In the genomic region with DNA sequence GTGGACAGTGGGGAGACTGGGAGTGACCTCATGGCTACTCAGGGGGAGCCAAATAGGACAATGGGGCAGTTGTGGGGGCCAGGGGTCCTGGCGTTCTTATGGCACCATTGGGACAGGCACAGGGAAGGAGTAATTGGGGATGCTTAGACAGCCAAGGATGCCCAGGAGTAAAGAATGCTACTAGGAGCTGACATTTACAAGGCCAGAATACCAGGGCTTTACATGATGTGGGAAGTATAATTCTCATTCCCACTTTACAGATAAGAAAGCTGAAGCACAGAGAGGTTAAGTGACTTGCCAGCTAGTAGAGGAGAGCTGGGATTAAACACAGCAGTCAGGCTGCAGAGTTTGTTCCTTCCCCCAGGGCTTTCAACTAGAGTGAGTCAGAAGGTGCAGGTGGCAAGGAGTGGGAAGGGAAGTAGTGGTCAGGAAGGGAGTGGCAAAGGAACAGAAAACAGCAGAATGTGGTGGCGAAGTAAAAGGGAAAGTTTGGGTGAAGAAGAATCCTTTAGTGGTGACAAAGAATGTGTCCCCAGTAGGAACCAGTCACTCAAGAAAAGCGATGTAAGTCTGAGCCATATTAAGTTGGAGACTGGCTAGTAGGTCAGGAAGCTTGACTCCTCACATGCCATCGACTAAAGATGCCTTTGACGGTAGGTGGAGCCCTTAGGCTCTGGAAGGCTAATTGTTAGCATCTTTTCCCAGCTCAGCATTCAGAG, we compare ENCODE assay signal across 8 cellular contexts. TPM values are rescaled to one million over a fixed set of nuclear protein-coding genes. Genes with fewer than 3 reads are reported as not detected.
DNase-seq lines count a peak whose midpoint lies in the region; ATAC-seq and TF ChIP-seq lines count a peak whose summit lies in the region.

No MANE protein-coding gene starts in this region.

- peaks cover 3% of the 10 kb centered on the region for H3K9me3 Mint-ChIP-seq in GM23338
- no peaks in the 10 kb centered on the region for H3K9me3 Mint-ChIP-seq in stimulated activated naive CD8-positive, alpha-beta T cell treated with anti-CD3 and anti-CD28 coated beads, Interleukin-15, amount 100 ng/mL, for 72 hours

- H2AFZ ChIP-seq in GM23338: no peak overlapping the region

- H3K27me3 Mint-ChIP-seq in GM23338 (ENCODE audit: insufficient read depth, low read depth, poor library complexity): peaks cover 4% of the 10 kb centered on the region
- peaks cover 39% of the 10 kb centered on the region for H3K27me3 Mint-ChIP-seq in stimulated activated naive CD8-positive, alpha-beta T cell treated with anti-CD3 and anti-CD28 coated beads, Interleukin-15, amount 100 ng/mL, for 72 hours

- H3K36me3 ChIP-seq in BJ (ENCODE audit: control insufficient read depth, insufficient read depth, low read length): no peaks in the 10 kb centered on the region
- H3K36me3 ChIP-seq in GM23338 (ENCODE audit: insufficient read depth): 0 out of 2 replicates have a peak, but pooled peaks cover 3% of the 10 kb centered on the region
- H3K36me3 ChIP-seq in ascending aorta: no peaks in the 10 kb centered on the region

- no peaks in the 10 kb centered on the region for H3K27me3 ChIP-seq in BJ (ENCODE audit: control insufficient read depth, insufficient read depth, low read length)
- H3K27me3 ChIP-seq in GM23338 (ENCODE audit: insufficient read depth): no peaks in the 10 kb centered on the region
- H3K27me3 ChIP-seq in foreskin keratinocyte: no peaks in the 10 kb centered on the region
- no peaks in the 10 kb centered on the region for H3K27me3 ChIP-seq in ascending aorta

- H3K4me1 Mint-ChIP-seq in GM23338: peaks cover 24% of the 10 kb centered on the region
- H3K4me1 Mint-ChIP-seq in stimulated activated naive CD8-positive, alpha-beta T cell treated with anti-CD3 and anti-CD28 coated beads, Interleukin-15, amount 100 ng/mL, for 72 hours: peaks cover 12% of the 10 kb centered on the region

- no peaks in the 10 kb centered on the region for H3K79me2 ChIP-seq in GM23338 (replicated peaks; ENCODE audit: insufficient read depth)

- H3K36me3 Mint-ChIP-seq in GM23338 (ENCODE audit: low read depth): peaks cover 10% of the 10 kb centered on the region

- no peaks in the 10 kb centered on the region for H3F3A ChIP-seq in GM23338 (replicated peaks; ENCODE audit: low read depth)

- no peaks in the 10 kb centered on the region for H3K9me3 ChIP-seq in ascending aorta

- H3K4me3 ChIP-seq in BJ (ENCODE audit: low read depth, low read length) (no peak overlapping the region), GM23338 (no peak overlapping the region), ascending aorta (no peak overlapping the region)

- peak; percentile 89 for ATAC-seq in GM23338
- ATAC-seq in foreskin keratinocyte: peak; percentile 94
- peak; percentile 63 for ATAC-seq in stimulated activated naive CD8-positive, alpha-beta T cell treated with anti-CD3 and anti-CD28 coated beads, Interleukin-15, amount 100 ng/mL, for 72 hours

- CTCF ChIA-PET in BJ (lab: Yijun Ruan, JAX): interaction anchor here (1.2 to 7.0 kb wide), 3 partner anchors 10 to 192 kb away, joined by 3 to 64 read pairs (median 4); no protein-coding TSS in a partner anchor

- no peak overlapping the region for H3K4me3 Mint-ChIP-seq in GM23338
- no peak overlapping the region for H3K4me3 Mint-ChIP-seq in stimulated activated naive CD8-positive, alpha-beta T cell treated with anti-CD3 and anti-CD28 coated beads, Interleukin-15, amount 100 ng/mL, for 72 hours

- 0 out of 2 replicates have a peak, but pooled peaks have one; percentile 6 for TF ChIP-seq CTCF in BJ (IDR thresholded peaks at IDR 0.05; ENCODE audit: insufficient read depth, low read depth, low read length)
- TF ChIP-seq CTCF in GM23338 (conservative IDR thresholded peaks at IDR 0.05; ENCODE audit: low read depth in 2 of 2): peak; percentile 59 to 88
- peak; percentile 65 for TF ChIP-seq CTCF in foreskin keratinocyte (conservative IDR thresholded peaks at IDR 0.05)
- TF ChIP-seq CTCF in ascending aorta (IDR thresholded peaks at IDR 0.05): no peak

- H3K27ac ChIP-seq in GM23338 (ENCODE audit: low read depth): no peak overlapping the region
- no peak overlapping the region for H3K27ac ChIP-seq in foreskin keratinocyte
- no peak overlapping the region for H3K27ac ChIP-seq in ascending aorta

- DNase-seq in BJ (ENCODE audit: low read depth): no peak
- peak; percentile 75 for DNase-seq in GM23338 (ENCODE audit: low spot score)
- DNase-seq in RPMI7951 (ENCODE audit: low read depth): peak; percentile 96
- peak; percentile 87 to 94 for DNase-seq in foreskin keratinocyte
- DNase-seq in stimulated activated naive CD8-positive, alpha-beta T cell treated with anti-CD3 and anti-CD28 coated beads, Interleukin-15, amount 100 ng/mL, for 72 hours: no peak
- no peak for DNase-seq in NCI-H524 treated with DMSO at 0.1 percent for 48 hours (lab: John Stamatoyannopoulos, UW)
- no peak for DNase-seq in ascending aorta (ENCODE audit: low spot score in 2 of 2)
- DNase-seq in activated CD8-positive, alpha-beta memory T cell treated with anti-CD3 and anti-CD28 coated beads, Interleukin-2, amount 50 U/mL, for 4 hours: no peak

- POLR2A ChIA-PET in BJ (lab: Charles Lee): interaction anchor here (0.5 kb wide), 1 partner anchor 1369 kb away, joined by 3 read pairs; no protein-coding TSS in a partner anchor

- no peaks in the 10 kb centered on the region for H4K20me1 ChIP-seq in GM23338 (replicated peaks; ENCODE audit: insufficient read depth)

- no peak overlapping the region for H3K27ac Mint-ChIP-seq in GM23338
- no peak overlapping the region for H3K27ac Mint-ChIP-seq in stimulated activated naive CD8-positive, alpha-beta T cell treated with anti-CD3 and anti-CD28 coated beads, Interleukin-15, amount 100 ng/mL, for 72 hours

- no peaks in the 10 kb centered on the region for H3K9me2 ChIP-seq in GM23338 (ENCODE audit: insufficient read depth)

- H3K4me2 ChIP-seq in GM23338: no peak overlapping the region

- intact Hi-C loops in ascending aorta (cut with DNase I): no loop called here

- H3K4me1 ChIP-seq in GM23338 (ENCODE audit: insufficient read depth): peaks cover 9% of the 10 kb centered on the region; the same call in 1 of the 2 replicates
- H3K4me1 ChIP-seq in foreskin keratinocyte: peaks cover 37% of the 10 kb centered on the region
- H3K4me1 ChIP-seq in ascending aorta: no peaks in the 10 kb centered on the region

TF ChIP-seq in GM23338, 12 proteins besides CTCF, POLR2A, EP300 and RAD21:
- TF ChIP-seq, protein P1, sequence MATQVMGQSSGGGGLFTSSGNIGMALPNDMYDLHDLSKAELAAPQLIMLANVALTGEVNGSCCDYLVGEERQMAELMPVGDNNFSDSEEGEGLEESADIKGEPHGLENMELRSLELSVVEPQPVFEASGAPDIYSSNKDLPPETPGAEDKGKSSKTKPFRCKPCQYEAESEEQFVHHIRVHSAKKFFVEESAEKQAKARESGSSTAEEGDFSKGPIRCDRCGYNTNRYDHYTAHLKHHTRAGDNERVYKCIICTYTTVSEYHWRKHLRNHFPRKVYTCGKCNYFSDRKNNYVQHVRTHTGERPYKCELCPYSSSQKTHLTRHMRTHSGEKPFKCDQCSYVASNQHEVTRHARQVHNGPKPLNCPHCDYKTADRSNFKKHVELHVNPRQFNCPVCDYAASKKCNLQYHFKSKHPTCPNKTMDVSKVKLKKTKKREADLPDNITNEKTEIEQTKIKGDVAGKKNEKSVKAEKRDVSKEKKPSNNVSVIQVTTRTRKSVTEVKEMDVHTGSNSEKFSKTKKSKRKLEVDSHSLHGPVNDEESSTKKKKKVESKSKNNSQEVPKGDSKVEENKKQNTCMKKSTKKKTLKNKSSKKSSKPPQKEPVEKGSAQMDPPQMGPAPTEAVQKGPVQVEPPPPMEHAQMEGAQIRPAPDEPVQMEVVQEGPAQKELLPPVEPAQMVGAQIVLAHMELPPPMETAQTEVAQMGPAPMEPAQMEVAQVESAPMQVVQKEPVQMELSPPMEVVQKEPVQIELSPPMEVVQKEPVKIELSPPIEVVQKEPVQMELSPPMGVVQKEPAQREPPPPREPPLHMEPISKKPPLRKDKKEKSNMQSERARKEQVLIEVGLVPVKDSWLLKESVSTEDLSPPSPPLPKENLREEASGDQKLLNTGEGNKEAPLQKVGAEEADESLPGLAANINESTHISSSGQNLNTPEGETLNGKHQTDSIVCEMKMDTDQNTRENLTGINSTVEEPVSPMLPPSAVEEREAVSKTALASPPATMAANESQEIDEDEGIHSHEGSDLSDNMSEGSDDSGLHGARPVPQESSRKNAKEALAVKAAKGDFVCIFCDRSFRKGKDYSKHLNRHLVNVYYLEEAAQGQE (IDR thresholded peaks at IDR 0.05; ENCODE audit: unreplicated experiment): no peak

RNA-seq across cellular contexts. Expression of a gene that starts 32.8 kb away (rescaled TPM):
- not detected in 2 replicates for polyA plus RNA-seq in BJ (2011; rRNA removed)
- polyA minus RNA-seq in BJ (2011; rRNA and poly(A)+ RNA removed): not detected in 2 replicates
- total RNA-seq in GM23338 (2014; rRNA removed; shearing (Covaris generic)): 33.3 and 37.8 TPM in 2 replicates
- polyA plus RNA-seq in GM23338 (2016; fragmentation: Nextera tagmentation; extraction: Ambion mirVana): 31.9 and 36.5 TPM in 2 replicates
- 3.8 and 5.8 TPM in 2 replicates for total RNA-seq in RPMI7951 (2014; rRNA removed; shearing (Covaris generic))
- 1.5 and 3.2 TPM in 2 replicates for total RNA-seq in foreskin keratinocyte
- polyA plus RNA-seq in foreskin keratinocyte: 0.97 and 3.2 TPM in 2 replicates
- total RNA-seq in ascending aorta: 15.2 TPM

Comparison
In these comparisons a context has a peak if more than half of its experiments do, and no peak if none do; other contexts are left out.
1. DNase-seq: peak in GM23338 (single experiment), RPMI7951 (single experiment) and foreskin keratinocyte (2 of 2); none in BJ (single experiment), stimulated activated naive CD8-positive, alpha-beta T cell treated with anti-CD3 and anti-CD28 coated beads, Interleukin-15, amount 100 ng/mL, for 72 hours (0 of 2), NCI-H524 treated with DMSO at 0.1 percent for 48 hours (single experiment), ascending aorta (0 of 2) and activated CD8-positive, alpha-beta memory T cell treated with anti-CD3 and anti-CD28 coated beads, Interleukin-2, amount 50 U/mL, for 4 hours (single experiment).
2. CTCF ChIP-seq: peak in BJ (single experiment), GM23338 (2 of 2) and foreskin keratinocyte (single experiment); none in ascending aorta (0 of 3).
3. Peak in every context shown above with its lines, with median percentiles within 50 percentile points of each other: ATAC-seq.